In genomic region chr4:1169171-1169671, GRCh38 we compare ENCODE assay signal across 1 cellular context.
TF ChIP-seq lines count a peak whose summit lies in the region.

No MANE protein-coding gene starts in this region.

TF ChIP-seq in HepG2, 621 proteins besides CTCF, POLR2A, EP300 and RAD21:
- TF ChIP-seq RBFOX2 (IDR thresholded peaks at IDR 0.05; ENCODE audit: low read depth, low read length) (peak; percentile 16; the same call in 1 of the 2 replicates), MTERF4 (CRISPR knock-in tag; IDR thresholded peaks at IDR 0.05) (no peak), KAT7 (CRISPR knock-in tag; IDR thresholded peaks at IDR 0.05; ENCODE audit: borderline replicate concordance) (no peak), TEF (CRISPR knock-in tag; IDR thresholded peaks at IDR 0.05) (no peak), FOXP4 (CRISPR knock-in tag; IDR thresholded peaks at IDR 0.05) (no peak), ZNF207 (IDR thresholded peaks at IDR 0.05; ENCODE audit: borderline replicate concordance) (no peak), POGZ (CRISPR knock-in tag; IDR thresholded peaks at IDR 0.05) (no peak), HNRNPL (IDR thresholded peaks at IDR 0.05; ENCODE audit: low read depth, low read length) (0 out of 2 replicates have a peak, but pooled peaks have one; percentile 30), BCL3 (CRISPR knock-in tag; IDR thresholded peaks at IDR 0.05) (no peak), FOXJ3 (CRISPR knock-in tag; IDR thresholded peaks at IDR 0.05; ENCODE audit: borderline replicate concordance) (no peak), SMAD1 (CRISPR knock-in tag; IDR thresholded peaks at IDR 0.05; ENCODE audit: borderline replicate concordance, low read depth) (no peak), TBP (CRISPR knock-in tag; IDR thresholded peaks at IDR 0.05) (no peak), ZC3H4 (CRISPR knock-in tag; IDR thresholded peaks at IDR 0.05; ENCODE audit: borderline replicate concordance) (no peak), AGO2 (optimal IDR thresholded peaks at IDR 0.05; ENCODE audit: low read depth, low read length) (peak; percentile 56), MLX (CRISPR knock-in tag; IDR thresholded peaks at IDR 0.05) (no peak), ARNT (IDR thresholded peaks at IDR 0.05) (no peak)
